ENCODE assay signal across 9 cellular contexts in genomic region chr4:51874551-51874950, GRCh38.
"Had no signal": no experiment of that assay in that cellular context is flagged by ENCODE, and none has a peak within 500 bp of the region (broad histone marks: within the 10 kb centered on the region; RNA-seq: fewer than 3 reads in every experiment).

No MANE protein-coding gene starts in this region.

- H3K4me1 ChIP-seq: HAP-1 had no signal

- ATAC-seq: HCT116, HepG2, K562 had no signal

- H3K9ac ChIP-seq: GM23248 had no signal

- H3K27ac Mint-ChIP-seq: HFFc6 had no signal

- H3K9me3 ChIP-seq: HAP-1 had no signal

- H3K4me3 Mint-ChIP-seq: HFFc6 had no signal

- H3K9me3 Mint-ChIP-seq: HFFc6 had no signal

- DNase-seq: GM23248, GOT3, H7, HFFc6 had no signal

- H3K4me3 ChIP-seq: GM23248, HAP-1, K562 had no signal

- H2AFZ ChIP-seq: GM23248 had no signal

- H3K27ac ChIP-seq: GM23248, HL-60 had no signal
